ENCODE assay signal across 1 cellular context in the genomic region with DNA sequence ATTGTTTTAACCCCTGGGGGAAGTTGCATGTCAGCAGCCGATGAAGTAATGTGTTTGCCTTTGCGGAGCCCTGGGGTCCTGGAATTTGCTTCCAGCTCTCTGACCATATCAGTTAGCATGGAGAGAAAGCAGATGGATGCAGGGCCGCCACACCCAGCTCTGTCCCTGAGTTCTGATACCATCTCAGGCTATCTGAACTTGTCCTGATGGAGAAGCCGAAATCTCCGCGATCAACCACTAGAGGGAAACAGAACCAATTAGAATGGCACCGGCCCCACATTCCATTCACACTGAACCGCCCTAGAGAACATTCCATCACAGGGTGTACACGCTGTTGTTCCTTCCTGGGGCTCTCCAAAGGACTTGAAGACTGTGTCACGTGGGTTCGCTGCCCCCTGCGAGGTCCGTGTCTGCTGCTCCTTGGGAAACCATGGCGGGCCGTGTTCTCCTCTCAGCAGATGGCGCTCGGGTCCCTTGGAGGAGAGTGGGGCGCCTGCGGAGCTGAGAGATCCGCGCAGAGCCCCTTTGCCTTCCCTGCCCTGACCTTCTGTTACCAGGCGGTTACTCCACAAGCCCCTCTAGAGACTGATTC.
A peak's percentile ranks its signal among the peaks of the same experiment; 100 is the strongest.
TF ChIP-seq lines count a peak whose summit lies in the region.

No MANE protein-coding gene starts in this region.

TF ChIP-seq in HepG2, 621 proteins besides CTCF, POLR2A, EP300 and RAD21 (continued from another document and continues in another):
- TF ChIP-seq, protein P1, sequence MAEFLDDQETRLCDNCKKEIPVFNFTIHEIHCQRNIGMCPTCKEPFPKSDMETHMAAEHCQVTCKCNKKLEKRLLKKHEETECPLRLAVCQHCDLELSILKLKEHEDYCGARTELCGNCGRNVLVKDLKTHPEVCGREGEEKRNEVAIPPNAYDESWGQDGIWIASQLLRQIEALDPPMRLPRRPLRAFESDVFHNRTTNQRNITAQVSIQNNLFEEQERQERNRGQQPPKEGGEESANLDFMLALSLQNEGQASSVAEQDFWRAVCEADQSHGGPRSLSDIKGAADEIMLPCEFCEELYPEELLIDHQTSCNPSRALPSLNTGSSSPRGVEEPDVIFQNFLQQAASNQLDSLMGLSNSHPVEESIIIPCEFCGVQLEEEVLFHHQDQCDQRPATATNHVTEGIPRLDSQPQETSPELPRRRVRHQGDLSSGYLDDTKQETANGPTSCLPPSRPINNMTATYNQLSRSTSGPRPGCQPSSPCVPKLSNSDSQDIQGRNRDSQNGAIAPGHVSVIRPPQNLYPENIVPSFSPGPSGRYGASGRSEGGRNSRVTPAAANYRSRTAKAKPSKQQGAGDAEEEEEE (CRISPR knock-in tag; IDR thresholded peaks at IDR 0.05; ENCODE audit: borderline replicate concordance): no peak
- TF ChIP-seq ELK4 (CRISPR knock-in tag; IDR thresholded peaks at IDR 0.05; ENCODE audit: borderline replicate concordance) (no peak), ZNF572 (CRISPR knock-in tag; IDR thresholded peaks at IDR 0.05) (peak; percentile 91; the same call in 1 of the 2 replicates), ZNF143 (CRISPR knock-in tag; IDR thresholded peaks at IDR 0.05) (no peak), ZNF597 (CRISPR knock-in tag; IDR thresholded peaks at IDR 0.05) (no peak), ATF2 (CRISPR knock-in tag; IDR thresholded peaks at IDR 0.05) (no peak), FOXM1 (CRISPR knock-in tag; IDR thresholded peaks at IDR 0.05) (no peak), ZNF512B (CRISPR knock-in tag; IDR thresholded peaks at IDR 0.05; ENCODE audit: borderline replicate concordance) (no peak), ZNF3 (CRISPR knock-in tag; IDR thresholded peaks at IDR 0.05) (no peak), ZNF20 (CRISPR knock-in tag; IDR thresholded peaks at IDR 0.05) (no peak), ZNF234 (CRISPR knock-in tag; conservative IDR thresholded peaks at IDR 0.05) (no peak), ZFY (CRISPR knock-in tag; IDR thresholded peaks at IDR 0.05) (0 out of 2 replicates have a peak, but pooled peaks have one; percentile 19), SYNCRIP (IDR thresholded peaks at IDR 0.05; ENCODE audit: insufficient read depth, low read depth, low read length) (no peak), ZNF562 (CRISPR knock-in tag; IDR thresholded peaks at IDR 0.05; ENCODE audit: borderline replicate concordance) (no peak), DZIP1 (CRISPR knock-in tag; IDR thresholded peaks at IDR 0.05) (no peak), ZC3H13 (CRISPR knock-in tag; IDR thresholded peaks at IDR 0.05) (no peak), REPIN1 (CRISPR knock-in tag; IDR thresholded peaks at IDR 0.05; ENCODE audit: borderline replicate concordance, low read depth) (peak; percentile 53; the same call in 1 of the 2 replicates), ZNF784 (CRISPR knock-in tag; IDR thresholded peaks at IDR 0.05; ENCODE audit: borderline replicate concordance) (0 out of 2 replicates have a peak, but pooled peaks have one; percentile 63), PBX2 (CRISPR knock-in tag; IDR thresholded peaks at IDR 0.05) (no peak), TOE1 (CRISPR knock-in tag; IDR thresholded peaks at IDR 0.05) (no peak), NR3C1 (CRISPR knock-in tag; IDR thresholded peaks at IDR 0.05) (no peak), TSC22D2 (CRISPR knock-in tag; IDR thresholded peaks at IDR 0.05; ENCODE audit: borderline replicate concordance) (no peak), GLI4 (CRISPR knock-in tag; IDR thresholded peaks at IDR 0.05; ENCODE audit: borderline replicate concordance) (no peak), SPEN (CRISPR knock-in tag; IDR thresholded peaks at IDR 0.05; ENCODE audit: low read depth) (peak; percentile 47; the same call in 1 of the 2 replicates), RFXANK (CRISPR knock-in tag; IDR thresholded peaks at IDR 0.05) (no peak), ZNF44 (CRISPR knock-in tag; IDR thresholded peaks at IDR 0.05) (0 out of 2 replicates have a peak, but pooled peaks have one; percentile 46), ONECUT2 (CRISPR knock-in tag; IDR thresholded peaks at IDR 0.05) (0 out of 2 replicates have a peak, but pooled peaks have one; percentile 19)
- TF ChIP-seq, protein P2, sequence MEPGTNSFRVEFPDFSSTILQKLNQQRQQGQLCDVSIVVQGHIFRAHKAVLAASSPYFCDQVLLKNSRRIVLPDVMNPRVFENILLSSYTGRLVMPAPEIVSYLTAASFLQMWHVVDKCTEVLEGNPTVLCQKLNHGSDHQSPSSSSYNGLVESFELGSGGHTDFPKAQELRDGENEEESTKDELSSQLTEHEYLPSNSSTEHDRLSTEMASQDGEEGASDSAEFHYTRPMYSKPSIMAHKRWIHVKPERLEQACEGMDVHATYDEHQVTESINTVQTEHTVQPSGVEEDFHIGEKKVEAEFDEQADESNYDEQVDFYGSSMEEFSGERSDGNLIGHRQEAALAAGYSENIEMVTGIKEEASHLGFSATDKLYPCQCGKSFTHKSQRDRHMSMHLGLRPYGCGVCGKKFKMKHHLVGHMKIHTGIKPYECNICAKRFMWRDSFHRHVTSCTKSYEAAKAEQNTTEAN (CRISPR knock-in tag; conservative IDR thresholded peaks at IDR 0.05): no peak
- TF ChIP-seq, protein P3, sequence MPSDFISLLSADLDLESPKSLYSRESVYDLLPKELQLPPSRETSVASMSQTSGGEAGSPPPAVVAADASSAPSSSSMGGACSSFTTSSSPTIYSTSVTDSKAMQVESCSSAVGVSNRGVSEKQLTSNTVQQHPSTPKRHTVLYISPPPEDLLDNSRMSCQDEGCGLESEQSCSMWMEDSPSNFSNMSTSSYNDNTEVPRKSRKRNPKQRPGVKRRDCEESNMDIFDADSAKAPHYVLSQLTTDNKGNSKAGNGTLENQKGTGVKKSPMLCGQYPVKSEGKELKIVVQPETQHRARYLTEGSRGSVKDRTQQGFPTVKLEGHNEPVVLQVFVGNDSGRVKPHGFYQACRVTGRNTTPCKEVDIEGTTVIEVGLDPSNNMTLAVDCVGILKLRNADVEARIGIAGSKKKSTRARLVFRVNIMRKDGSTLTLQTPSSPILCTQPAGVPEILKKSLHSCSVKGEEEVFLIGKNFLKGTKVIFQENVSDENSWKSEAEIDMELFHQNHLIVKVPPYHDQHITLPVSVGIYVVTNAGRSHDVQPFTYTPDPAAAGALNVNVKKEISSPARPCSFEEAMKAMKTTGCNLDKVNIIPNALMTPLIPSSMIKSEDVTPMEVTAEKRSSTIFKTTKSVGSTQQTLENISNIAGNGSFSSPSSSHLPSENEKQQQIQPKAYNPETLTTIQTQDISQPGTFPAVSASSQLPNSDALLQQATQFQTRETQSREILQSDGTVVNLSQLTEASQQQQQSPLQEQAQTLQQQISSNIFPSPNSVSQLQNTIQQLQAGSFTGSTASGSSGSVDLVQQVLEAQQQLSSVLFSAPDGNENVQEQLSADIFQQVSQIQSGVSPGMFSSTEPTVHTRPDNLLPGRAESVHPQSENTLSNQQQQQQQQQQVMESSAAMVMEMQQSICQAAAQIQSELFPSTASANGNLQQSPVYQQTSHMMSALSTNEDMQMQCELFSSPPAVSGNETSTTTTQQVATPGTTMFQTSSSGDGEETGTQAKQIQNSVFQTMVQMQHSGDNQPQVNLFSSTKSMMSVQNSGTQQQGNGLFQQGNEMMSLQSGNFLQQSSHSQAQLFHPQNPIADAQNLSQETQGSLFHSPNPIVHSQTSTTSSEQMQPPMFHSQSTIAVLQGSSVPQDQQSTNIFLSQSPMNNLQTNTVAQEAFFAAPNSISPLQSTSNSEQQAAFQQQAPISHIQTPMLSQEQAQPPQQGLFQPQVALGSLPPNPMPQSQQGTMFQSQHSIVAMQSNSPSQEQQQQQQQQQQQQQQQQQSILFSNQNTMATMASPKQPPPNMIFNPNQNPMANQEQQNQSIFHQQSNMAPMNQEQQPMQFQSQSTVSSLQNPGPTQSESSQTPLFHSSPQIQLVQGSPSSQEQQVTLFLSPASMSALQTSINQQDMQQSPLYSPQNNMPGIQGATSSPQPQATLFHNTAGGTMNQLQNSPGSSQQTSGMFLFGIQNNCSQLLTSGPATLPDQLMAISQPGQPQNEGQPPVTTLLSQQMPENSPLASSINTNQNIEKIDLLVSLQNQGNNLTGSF (CRISPR knock-in tag; IDR thresholded peaks at IDR 0.05): no peak
- TF ChIP-seq, protein P4, sequence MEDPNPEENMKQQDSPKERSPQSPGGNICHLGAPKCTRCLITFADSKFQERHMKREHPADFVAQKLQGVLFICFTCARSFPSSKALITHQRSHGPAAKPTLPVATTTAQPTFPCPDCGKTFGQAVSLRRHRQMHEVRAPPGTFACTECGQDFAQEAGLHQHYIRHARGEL (CRISPR knock-in tag; IDR thresholded peaks at IDR 0.05): no peak
